ENCODE assay signal across 12 cellular contexts in the genomic region with DNA sequence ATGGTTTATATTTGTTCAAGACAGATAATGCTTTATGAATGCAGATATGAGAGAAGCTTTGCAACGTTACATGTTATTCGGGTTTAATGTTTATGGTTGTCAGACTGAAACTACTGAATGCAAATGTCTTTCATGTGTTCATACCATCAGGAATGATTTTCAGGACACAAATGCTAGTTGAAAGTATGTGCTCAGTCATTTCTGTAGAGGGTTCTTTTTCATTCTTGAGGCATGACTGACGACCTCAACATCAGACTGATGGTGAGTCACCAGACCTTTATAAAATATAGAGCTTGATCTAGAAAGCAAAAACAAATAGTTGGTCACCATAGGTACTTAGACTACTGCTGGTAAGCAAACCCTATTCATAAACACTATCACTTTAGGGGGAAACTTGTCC.
DNase-seq lines count a peak whose midpoint lies in the region; TF ChIP-seq lines count a peak whose summit lies in the region.
"Had no signal": no experiment of that assay in that cellular context is flagged by ENCODE, and none has a peak within 500 bp of the region (broad histone marks: within the 10 kb centered on the region; RNA-seq: fewer than 3 reads in every experiment).

No MANE protein-coding gene starts in this region.

- H3K18ac ChIP-seq in trophoblast cell (ENCODE audit: low read length) = no peak overlapping the region

- no peak overlapping the region for H3K27ac ChIP-seq in trophoblast cell (ENCODE audit: low read depth, low read length)

- H3K27me3 Mint-ChIP-seq in activated CD4-positive, alpha-beta memory T cell treated with anti-CD3 and anti-CD28 coated beads, Interleukin-2, amount 10 ng/mL, durations not matched to agents 7 days and 5 days = no peaks in the 10 kb centered on the region

- no peak overlapping the region for H4K12ac ChIP-seq in trophoblast cell (ENCODE audit: low read depth, low read length)

- no peak overlapping the region for H4K91ac ChIP-seq in trophoblast cell (ENCODE audit: low read depth, low read length)

- no peak overlapping the region for H3K4me3 Mint-ChIP-seq in activated CD4-positive, alpha-beta memory T cell treated with anti-CD3 and anti-CD28 coated beads, Interleukin-2, amount 10 ng/mL, durations not matched to agents 7 days and 5 days

- H3K4me2 ChIP-seq in trophoblast cell (ENCODE audit: low read length) = no peak overlapping the region

- no peaks in the 10 kb centered on the region for H3K79me1 ChIP-seq in trophoblast cell (ENCODE audit: low read length)

- no peaks in the 10 kb centered on the region for H3K36me3 ChIP-seq in GM06990 (ENCODE audit: control insufficient read depth, insufficient read depth, low read length)
- no peaks in the 10 kb centered on the region for H3K36me3 ChIP-seq in trophoblast cell (ENCODE audit: control insufficient read depth in 1 of 2, insufficient read depth in 2 of 2, low read length in 2 of 2)

- no peaks in the 10 kb centered on the region for H3K79me2 ChIP-seq in trophoblast cell (ENCODE audit: control insufficient read depth, insufficient read depth, low read length, poor library complexity)

- no peak overlapping the region for H2BK5ac ChIP-seq in trophoblast cell (ENCODE audit: low read depth, low read length, poor library complexity)

- H3K23ac ChIP-seq in trophoblast cell (ENCODE audit: low read length) = no peak overlapping the region

- H3K9ac ChIP-seq in trophoblast cell (ENCODE audit: low read length) = no peak overlapping the region

- POLR2A ChIA-PET in activated CD4-positive, alpha-beta memory T cell treated with anti-CD3 and anti-CD28 coated beads, Interleukin-2, amount 10 ng/mL, durations not matched to agents 7 days and 5 days (lab: Charles Lee) = no interaction called here

- no CpG with 5 or more reads among the region's 3 CpGs for WGBS in trophoblast cell (ENCODE audit: extremely low coverage, insufficient coverage, insufficient read length)

- H3K9me3 ChIP-seq in trophoblast cell (ENCODE audit: insufficient read depth, low read depth, low read length) = no peaks in the 10 kb centered on the region

- H3K4me3 ChIP-seq in GM06990 (replicated peaks; ENCODE audit: low read depth, low read length) (no peak overlapping the region), trophoblast cell (ENCODE audit: low read depth, low read length) (no peak overlapping the region)

- no peak overlapping the region for H2AFZ ChIP-seq in trophoblast cell (ENCODE audit: insufficient read depth, low read length, poor library complexity)

- no peaks in the 10 kb centered on the region for H3K36me3 Mint-ChIP-seq in activated CD4-positive, alpha-beta memory T cell treated with anti-CD3 and anti-CD28 coated beads, Interleukin-2, amount 10 ng/mL, durations not matched to agents 7 days and 5 days (ENCODE audit: low read depth)

- H3K27ac Mint-ChIP-seq in activated CD4-positive, alpha-beta memory T cell treated with anti-CD3 and anti-CD28 coated beads, Interleukin-2, amount 10 ng/mL, durations not matched to agents 7 days and 5 days = no peak overlapping the region

- no peak for TF ChIP-seq CTCF in GM06990 (IDR thresholded peaks at IDR 0.05; ENCODE audit: insufficient read depth, low read length, poor library complexity, severe bottlenecking)

- no peaks in the 10 kb centered on the region for H3K4me1 ChIP-seq in trophoblast cell (ENCODE audit: control insufficient read depth in 1 of 2, insufficient read depth in 2 of 2, low read length in 2 of 2)

- H3K27me3 ChIP-seq in GM06990 (replicated peaks; ENCODE audit: control insufficient read depth, insufficient read depth, low read length) = no peaks in the 10 kb centered on the region
- H3K27me3 ChIP-seq in trophoblast cell (ENCODE audit: insufficient read depth, low read length) = no peaks in the 10 kb centered on the region

- H3K4me1 Mint-ChIP-seq in activated CD4-positive, alpha-beta memory T cell treated with anti-CD3 and anti-CD28 coated beads, Interleukin-2, amount 10 ng/mL, durations not matched to agents 7 days and 5 days = no peaks in the 10 kb centered on the region

- no peak overlapping the region for H3K14ac ChIP-seq in trophoblast cell (ENCODE audit: low read length)

- no peak overlapping the region for H2AK5ac ChIP-seq in trophoblast cell (ENCODE audit: low read length)

- no peak overlapping the region for H2BK12ac ChIP-seq in trophoblast cell (ENCODE audit: low read length)

- H3K4ac ChIP-seq in trophoblast cell (ENCODE audit: low read depth, low read length) = no peak overlapping the region

- H3K9me3 Mint-ChIP-seq in activated CD4-positive, alpha-beta memory T cell treated with anti-CD3 and anti-CD28 coated beads, Interleukin-2, amount 10 ng/mL, durations not matched to agents 7 days and 5 days = no peaks in the 10 kb centered on the region

- no peak overlapping the region for H4K8ac ChIP-seq in trophoblast cell (ENCODE audit: low read depth, low read length)

- no peak overlapping the region for H2BK120ac ChIP-seq in trophoblast cell (ENCODE audit: insufficient read depth, low read length, poor library complexity)

- CTCF ChIA-PET in activated CD4-positive, alpha-beta memory T cell treated with anti-CD3 and anti-CD28 coated beads, Interleukin-2, amount 10 ng/mL, durations not matched to agents 7 days and 5 days (lab: Charles Lee) = no interaction called here

- peak; percentile 5 for DNase-seq in GM06990 (ENCODE audit: extremely low read depth, insufficient read length)
- DNase-seq in HS-27A (ENCODE audit: low read depth) = peak; percentile 69
- peak; percentile 53 for DNase-seq in brain pericyte (ENCODE audit: low read depth, low spot score)
- peak; percentile 23 to 75 for DNase-seq in trophoblast cell
- no peak for DNase-seq in effector CD4-positive, alpha-beta T cell
- no peak for DNase-seq in NCI-H526 (lab: John Stamatoyannopoulos, UW)
- DNase-seq in NCI-H446 (lab: John Stamatoyannopoulos, UW) = no peak
- no peak for DNase-seq in activated CD4-positive, alpha-beta memory T cell treated with anti-CD3 and anti-CD28 coated beads, Interleukin-2, amount 10 ng/mL, durations not matched to agents 7 days and 5 days
- DNase-seq: activated CD4-positive, alpha-beta T cell treated with anti-CD3 and anti-CD28 coated beads, Interleukin-2, amount 50 U/mL, for 1 hour; DND-41; head of caudate nucleus; NCI-H1694 treated with DMSO at 0.1 percent for 48 hours had no signal

Comparison
In these comparisons a context has a peak if more than half of its experiments do, and no peak if none do; other contexts are left out.
1. DNase-seq: peak in GM06990 (single experiment), HS-27A (single experiment), brain pericyte (single experiment) and trophoblast cell (2 of 2); none in effector CD4-positive, alpha-beta T cell (single experiment), NCI-H526 (0 of 2), NCI-H446 (0 of 2) and activated CD4-positive, alpha-beta memory T cell treated with anti-CD3 and anti-CD28 coated beads, Interleukin-2, amount 10 ng/mL, durations not matched to agents 7 days and 5 days (single experiment).